8 cellular contexts compared by ENCODE assay signal in genomic region chr7:114084381-114085312, GRCh38.
DNase-seq lines count a peak whose midpoint lies in the region; ATAC-seq and TF ChIP-seq lines count a peak whose summit lies in the region.

No MANE protein-coding gene starts in this region.

- H3K4me1 ChIP-seq in BLaER1 treated with 17β-estradiol and CSF1 and Interleukin-3, amounts not matched to agents 10 nM and 100 nM, result peaks cover 11 to 26% (median 14%) of the 10 kb centered on the region in 10 experiments; a peak in 18 of 20 replicates
- peaks cover 13% of the 10 kb centered on the region for H3K4me1 ChIP-seq in mammary epithelial cell (ENCODE audit: insufficient read depth, low read length)

- intact Hi-C loops in mammary epithelial cell (cut with micrococcal nuclease), result loop anchor here (1.0 to 10.0 kb wide), 6 partner anchors 230 to 1820 kb away; no protein-coding TSS in a partner anchor

- H3K27me3 Mint-ChIP-seq in stimulated activated naive CD8-positive, alpha-beta T cell treated with anti-CD3 and anti-CD28 coated beads, Interleukin-15, Interleukin-2, amounts not matched to agents 100 ng/mL and 50 ng/mL, for 24 hours, result peaks cover 86% of the 10 kb centered on the region

- H3K4me3 Mint-ChIP-seq in stimulated activated naive CD8-positive, alpha-beta T cell treated with anti-CD3 and anti-CD28 coated beads, Interleukin-15, Interleukin-2, amounts not matched to agents 100 ng/mL and 50 ng/mL, for 24 hours, result peak overlapping the region; percentile 80

- 5% methylated on average over 29 of the region's 67 CpGs for WGBS in mammary epithelial cell (ENCODE audit: low coverage, missing lambda C conversion rate)

- peak overlapping the region; percentile 53 to 71 (median 59) for H3K4me3 ChIP-seq in BLaER1 treated with 17β-estradiol and CSF1 and Interleukin-3, amounts not matched to agents 10 nM and 100 nM
- peak overlapping the region in 1 of 3 experiments; percentile 1 for H3K4me3 ChIP-seq in mammary epithelial cell (replicated peaks in 1 of 3; ENCODE audit: insufficient read depth in 1 of 3, low read depth in 2 of 3, low read length in 3 of 3)

- H2AFZ ChIP-seq in mammary epithelial cell (ENCODE audit: low read depth, low read length), result peak overlapping the region; percentile 25

- H3K27me3 ChIP-seq in BLaER1 treated with 17β-estradiol and CSF1 and Interleukin-3, amounts not matched to agents 10 nM and 100 nM, result peaks cover 72 to 90% (median 85%) of the 10 kb centered on the region in 11 experiments
- H3K27me3 ChIP-seq in mammary epithelial cell (ENCODE audit: insufficient read depth, low read length), result peaks cover 58% of the 10 kb centered on the region
- peaks cover 13% of the 10 kb centered on the region for H3K27me3 ChIP-seq in layer of hippocampus (ENCODE audit: control insufficient read depth, insufficient read depth, low read length)

- H3K27ac ChIP-seq in BLaER1 treated with 17β-estradiol and CSF1 and Interleukin-3, amounts not matched to agents 10 nM and 100 nM, result peak overlapping the region in 1 of 11 experiments; percentile 22; a peak in 1 of 22 replicates
- no peak overlapping the region for H3K27ac ChIP-seq in mammary epithelial cell (ENCODE audit: insufficient read depth, low read depth, low read length)
- H3K27ac ChIP-seq in layer of hippocampus (ENCODE audit: low read depth, low read length), result peak overlapping the region; percentile 73

- H3K4me1 Mint-ChIP-seq in stimulated activated naive CD8-positive, alpha-beta T cell treated with anti-CD3 and anti-CD28 coated beads, Interleukin-15, Interleukin-2, amounts not matched to agents 100 ng/mL and 50 ng/mL, for 24 hours (ENCODE audit: low read depth), result peaks cover 48% of the 10 kb centered on the region

- no peaks in the 10 kb centered on the region for H3K36me3 ChIP-seq in BLaER1 treated with 17β-estradiol and CSF1 and Interleukin-3, amounts not matched to agents 10 nM and 100 nM
- no peaks in the 10 kb centered on the region for H3K36me3 ChIP-seq in mammary epithelial cell (ENCODE audit: insufficient read depth, low read length)

- TF ChIP-seq CTCF in mammary epithelial cell (conservative IDR thresholded peaks at IDR 0.05 in 1 of 2, IDR thresholded peaks at IDR 0.05 in 1 of 2; ENCODE audit: extremely low read depth in 1 of 2, insufficient read depth in 1 of 2, low read depth in 1 of 2, low read length in 2 of 2), result no peak

- DNase-seq in NCI-H526 (lab: John Stamatoyannopoulos, UW) (peak; percentile 31 to 68), mammary epithelial cell (no peak), T1000 (lab: John Stamatoyannopoulos, UW) (no peak)

- H4K20me1 ChIP-seq in BLaER1 treated with 17β-estradiol and CSF1 and Interleukin-3, amounts not matched to agents 10 nM and 100 nM, result peaks cover 0 to 38% (median 20%) of the 10 kb centered on the region in 11 experiments; a peak in 18 of 22 replicates
- H4K20me1 ChIP-seq in mammary epithelial cell (ENCODE audit: insufficient read depth, low read length), result no peaks in the 10 kb centered on the region

- in situ Hi-C loops in mammary epithelial cell (cut with MboI; ENCODE audit: low sequenced_read_pairs in 2 of 2), result loop anchor here (25.0 kb wide), 2 partner anchors 303 to 328 kb away; partner anchors contain the start of gene FOXP2 (in 1 of the 2)

- H3K36me3 Mint-ChIP-seq in stimulated activated naive CD8-positive, alpha-beta T cell treated with anti-CD3 and anti-CD28 coated beads, Interleukin-15, Interleukin-2, amounts not matched to agents 100 ng/mL and 50 ng/mL, for 24 hours (ENCODE audit: low read depth), result no peaks in the 10 kb centered on the region

- H3K79me2 ChIP-seq in mammary epithelial cell (ENCODE audit: insufficient read depth, low read length), result no peaks in the 10 kb centered on the region

- peak; percentile 29 for ATAC-seq in GM19395 (IDR thresholded peaks at IDR 0.05; ENCODE audit: unreplicated experiment)
- ATAC-seq in HG03139 (IDR thresholded peaks at IDR 0.05; ENCODE audit: unreplicated experiment), result no peak

- H3K9ac ChIP-seq in BLaER1 treated with 17β-estradiol and CSF1 and Interleukin-3, amounts not matched to agents 10 nM and 100 nM, result peak overlapping the region in 8 of 11 experiments; percentile 31 to 61 (median 47); a peak in 10 of 22 replicates
- H3K9ac ChIP-seq in mammary epithelial cell (ENCODE audit: insufficient read depth, low read length), result no peak overlapping the region

- peak overlapping the region; percentile 77 to 99 (median 91) for H3K4me2 ChIP-seq in BLaER1 treated with 17β-estradiol and CSF1 and Interleukin-3, amounts not matched to agents 10 nM and 100 nM
- peak overlapping the region; percentile 78 for H3K4me2 ChIP-seq in mammary epithelial cell (ENCODE audit: insufficient read depth, low read depth, low read length)

- H3K27ac Mint-ChIP-seq in stimulated activated naive CD8-positive, alpha-beta T cell treated with anti-CD3 and anti-CD28 coated beads, Interleukin-15, Interleukin-2, amounts not matched to agents 100 ng/mL and 50 ng/mL, for 24 hours, result peak overlapping the region; percentile 16

- no TSS peak for BruUV-seq in mammary epithelial cell (replicated peaks; lab: Mats Ljungman, UMichigan)

- H3K9me3 ChIP-seq in BLaER1 treated with 17β-estradiol and CSF1 and Interleukin-3, amounts not matched to agents 10 nM and 100 nM (replicated peaks in 1 of 11), result peaks cover 0 to 25% (median 12%) of the 10 kb centered on the region in 11 experiments; a peak in 14 of 22 replicates
- no peaks in the 10 kb centered on the region for H3K9me3 ChIP-seq in mammary epithelial cell (replicated peaks; ENCODE audit: insufficient read depth, low read length)

- CTCF ChIA-PET in mammary epithelial cell (lab: Charles Lee; ENCODE audit: low non-redundant PET), result no interaction called here

- no peaks in the 10 kb centered on the region for H3K9me3 Mint-ChIP-seq in stimulated activated naive CD8-positive, alpha-beta T cell treated with anti-CD3 and anti-CD28 coated beads, Interleukin-15, Interleukin-2, amounts not matched to agents 100 ng/mL and 50 ng/mL, for 24 hours

- dilution Hi-C loops in mammary epithelial cell (cut with HindIII; ENCODE audit: low sequenced_read_pairs), result no loop called here

Comparison
In these comparisons a context has a peak if more than half of its experiments do, and no peak if none do; other contexts are left out.
1. DNase-seq: peak in NCI-H526 (2 of 2); none in mammary epithelial cell (single experiment) and T1000 (single experiment).